1 cellular context compared by ENCODE assay signal in the genomic region with DNA sequence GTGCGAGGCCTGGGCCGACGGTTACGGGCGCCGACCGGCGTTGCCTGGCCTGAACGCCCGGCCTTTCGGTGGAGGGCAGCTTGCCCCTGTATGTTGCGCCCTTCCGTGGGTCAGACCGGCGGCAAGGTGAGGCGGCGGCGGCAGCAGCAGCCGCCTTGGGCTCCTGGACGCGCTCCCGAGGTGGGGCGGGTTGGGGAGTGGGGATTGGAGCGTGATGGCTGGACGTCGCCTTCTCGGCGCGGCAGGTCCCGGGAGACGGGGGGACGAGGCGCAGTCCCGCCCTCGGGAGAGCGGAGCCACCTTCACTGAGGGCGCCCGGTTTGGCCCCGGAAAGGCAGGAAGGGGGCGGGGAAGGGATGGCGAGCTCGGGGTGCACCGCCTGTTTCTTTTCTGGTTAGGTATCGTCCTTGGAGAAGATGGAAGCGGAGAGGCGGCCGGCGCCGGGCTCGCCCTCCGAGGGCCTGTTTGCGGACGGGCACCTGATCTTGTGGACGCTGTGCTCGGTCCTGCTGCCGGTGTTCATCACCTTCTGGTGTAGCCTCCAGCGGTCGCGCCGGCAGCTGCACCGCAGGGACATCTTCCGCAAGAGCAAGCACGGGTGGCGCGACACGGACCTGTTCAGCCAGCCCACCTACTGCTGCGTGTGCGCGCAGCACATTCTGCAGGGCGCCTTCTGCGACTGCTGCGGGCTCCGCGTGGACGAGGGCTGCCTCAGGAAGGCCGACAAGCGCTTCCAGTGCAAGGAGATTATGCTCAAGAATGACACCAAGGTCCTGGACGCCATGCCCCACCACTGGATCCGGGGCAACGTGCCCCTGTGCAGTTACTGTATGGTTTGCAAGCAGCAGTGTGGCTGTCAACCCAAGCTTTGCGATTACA.
TF ChIP-seq lines count a peak whose summit lies in the region.

No MANE protein-coding gene starts in this region.

TF ChIP-seq in HepG2, 621 proteins besides CTCF, POLR2A, EP300 and RAD21 (continued from another document and continues in another):
- TF ChIP-seq, protein P1, sequence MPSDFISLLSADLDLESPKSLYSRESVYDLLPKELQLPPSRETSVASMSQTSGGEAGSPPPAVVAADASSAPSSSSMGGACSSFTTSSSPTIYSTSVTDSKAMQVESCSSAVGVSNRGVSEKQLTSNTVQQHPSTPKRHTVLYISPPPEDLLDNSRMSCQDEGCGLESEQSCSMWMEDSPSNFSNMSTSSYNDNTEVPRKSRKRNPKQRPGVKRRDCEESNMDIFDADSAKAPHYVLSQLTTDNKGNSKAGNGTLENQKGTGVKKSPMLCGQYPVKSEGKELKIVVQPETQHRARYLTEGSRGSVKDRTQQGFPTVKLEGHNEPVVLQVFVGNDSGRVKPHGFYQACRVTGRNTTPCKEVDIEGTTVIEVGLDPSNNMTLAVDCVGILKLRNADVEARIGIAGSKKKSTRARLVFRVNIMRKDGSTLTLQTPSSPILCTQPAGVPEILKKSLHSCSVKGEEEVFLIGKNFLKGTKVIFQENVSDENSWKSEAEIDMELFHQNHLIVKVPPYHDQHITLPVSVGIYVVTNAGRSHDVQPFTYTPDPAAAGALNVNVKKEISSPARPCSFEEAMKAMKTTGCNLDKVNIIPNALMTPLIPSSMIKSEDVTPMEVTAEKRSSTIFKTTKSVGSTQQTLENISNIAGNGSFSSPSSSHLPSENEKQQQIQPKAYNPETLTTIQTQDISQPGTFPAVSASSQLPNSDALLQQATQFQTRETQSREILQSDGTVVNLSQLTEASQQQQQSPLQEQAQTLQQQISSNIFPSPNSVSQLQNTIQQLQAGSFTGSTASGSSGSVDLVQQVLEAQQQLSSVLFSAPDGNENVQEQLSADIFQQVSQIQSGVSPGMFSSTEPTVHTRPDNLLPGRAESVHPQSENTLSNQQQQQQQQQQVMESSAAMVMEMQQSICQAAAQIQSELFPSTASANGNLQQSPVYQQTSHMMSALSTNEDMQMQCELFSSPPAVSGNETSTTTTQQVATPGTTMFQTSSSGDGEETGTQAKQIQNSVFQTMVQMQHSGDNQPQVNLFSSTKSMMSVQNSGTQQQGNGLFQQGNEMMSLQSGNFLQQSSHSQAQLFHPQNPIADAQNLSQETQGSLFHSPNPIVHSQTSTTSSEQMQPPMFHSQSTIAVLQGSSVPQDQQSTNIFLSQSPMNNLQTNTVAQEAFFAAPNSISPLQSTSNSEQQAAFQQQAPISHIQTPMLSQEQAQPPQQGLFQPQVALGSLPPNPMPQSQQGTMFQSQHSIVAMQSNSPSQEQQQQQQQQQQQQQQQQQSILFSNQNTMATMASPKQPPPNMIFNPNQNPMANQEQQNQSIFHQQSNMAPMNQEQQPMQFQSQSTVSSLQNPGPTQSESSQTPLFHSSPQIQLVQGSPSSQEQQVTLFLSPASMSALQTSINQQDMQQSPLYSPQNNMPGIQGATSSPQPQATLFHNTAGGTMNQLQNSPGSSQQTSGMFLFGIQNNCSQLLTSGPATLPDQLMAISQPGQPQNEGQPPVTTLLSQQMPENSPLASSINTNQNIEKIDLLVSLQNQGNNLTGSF (CRISPR knock-in tag; IDR thresholded peaks at IDR 0.05): peak; percentile 51; the same call in 1 of the 2 replicates
- TF ChIP-seq SMYD3 (CRISPR knock-in tag; IDR thresholded peaks at IDR 0.05) (no peak), ZNF652 (CRISPR knock-in tag; IDR thresholded peaks at IDR 0.05; ENCODE audit: borderline replicate concordance, low read depth) (no peak), ASH2L (IDR thresholded peaks at IDR 0.05; ENCODE audit: insufficient read length, low read depth, low read length) (peak; percentile 25), ZSCAN9 (CRISPR knock-in tag; IDR thresholded peaks at IDR 0.05; ENCODE audit: borderline replicate concordance) (no peak), ADNP (CRISPR knock-in tag; IDR thresholded peaks at IDR 0.05) (no peak), ZNF75D (CRISPR knock-in tag; IDR thresholded peaks at IDR 0.05; ENCODE audit: borderline replicate concordance) (no peak), CBFB (CRISPR knock-in tag; IDR thresholded peaks at IDR 0.05) (no peak), GATAD2A (CRISPR knock-in tag; IDR thresholded peaks at IDR 0.05) (peak; percentile 34; the same call in 1 of the 2 replicates), POGK (CRISPR knock-in tag; conservative IDR thresholded peaks at IDR 0.05) (no peak; the same call in 1 of the 2 replicates), EEA1 (CRISPR knock-in tag; IDR thresholded peaks at IDR 0.05; ENCODE audit: borderline replicate concordance) (no peak), POLR2AphosphoS2 (IDR thresholded peaks at IDR 0.05; ENCODE audit: low read depth, low read length) (no peak), ZNF792 (CRISPR knock-in tag; IDR thresholded peaks at IDR 0.05) (no peak), IRF2 (CRISPR knock-in tag; IDR thresholded peaks at IDR 0.05) (no peak), NFRKB (IDR thresholded peaks at IDR 0.05) (no peak), SMARCC2 (IDR thresholded peaks at IDR 0.05) (no peak), ZNF879 (CRISPR knock-in tag; IDR thresholded peaks at IDR 0.05) (no peak; the same call in 1 of the 2 replicates), ZFP90 (CRISPR knock-in tag; IDR thresholded peaks at IDR 0.05; ENCODE audit: borderline replicate concordance) (peak; percentile 58; the same call in 1 of the 2 replicates), ZNF746 (CRISPR knock-in tag; IDR thresholded peaks at IDR 0.05) (no peak; the same call in 1 of the 2 replicates), ZNF24 (IDR thresholded peaks at IDR 0.05) (no peak), ZNF329 (CRISPR knock-in tag; IDR thresholded peaks at IDR 0.05; ENCODE audit: low read depth) (no peak), LCORL (IDR thresholded peaks at IDR 0.05) (no peak), LCORL (CRISPR knock-in tag; IDR thresholded peaks at IDR 0.05) (no peak), SYNCRIP (IDR thresholded peaks at IDR 0.05; ENCODE audit: insufficient read depth, low read depth, low read length) (no peak), ZC3H13 (CRISPR knock-in tag; IDR thresholded peaks at IDR 0.05) (no peak; the same call in 1 of the 2 replicates), ZNF501 (CRISPR knock-in tag; IDR thresholded peaks at IDR 0.05) (no peak; the same call in none of the 2 replicates), CHD4 (IDR thresholded peaks at IDR 0.05; ENCODE audit: borderline replicate concordance, low read length) (no peak), ETV6 (CRISPR knock-in tag; conservative IDR thresholded peaks at IDR 0.05) (0 out of 2 replicates have a peak, but pooled peaks have one; percentile 41), SOX13 (IDR thresholded peaks at IDR 0.05) (no peak), SOX13 (CRISPR knock-in tag; conservative IDR thresholded peaks at IDR 0.05 in 1 of 2, IDR thresholded peaks at IDR 0.05 in 1 of 2) (no peak), FOXK1 (CRISPR knock-in tag; IDR thresholded peaks at IDR 0.05; ENCODE audit: borderline replicate concordance, low read depth) (no peak), MED1 (CRISPR knock-in tag; IDR thresholded peaks at IDR 0.05) (peak; percentile 42; the same call in 1 of the 2 replicates)
- TF ChIP-seq, protein P2, sequence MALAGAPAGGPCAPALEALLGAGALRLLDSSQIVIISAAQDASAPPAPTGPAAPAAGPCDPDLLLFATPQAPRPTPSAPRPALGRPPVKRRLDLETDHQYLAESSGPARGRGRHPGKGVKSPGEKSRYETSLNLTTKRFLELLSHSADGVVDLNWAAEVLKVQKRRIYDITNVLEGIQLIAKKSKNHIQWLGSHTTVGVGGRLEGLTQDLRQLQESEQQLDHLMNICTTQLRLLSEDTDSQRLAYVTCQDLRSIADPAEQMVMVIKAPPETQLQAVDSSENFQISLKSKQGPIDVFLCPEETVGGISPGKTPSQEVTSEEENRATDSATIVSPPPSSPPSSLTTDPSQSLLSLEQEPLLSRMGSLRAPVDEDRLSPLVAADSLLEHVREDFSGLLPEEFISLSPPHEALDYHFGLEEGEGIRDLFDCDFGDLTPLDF (CRISPR knock-in tag; IDR thresholded peaks at IDR 0.05): no peak
- TF ChIP-seq, protein P3, sequence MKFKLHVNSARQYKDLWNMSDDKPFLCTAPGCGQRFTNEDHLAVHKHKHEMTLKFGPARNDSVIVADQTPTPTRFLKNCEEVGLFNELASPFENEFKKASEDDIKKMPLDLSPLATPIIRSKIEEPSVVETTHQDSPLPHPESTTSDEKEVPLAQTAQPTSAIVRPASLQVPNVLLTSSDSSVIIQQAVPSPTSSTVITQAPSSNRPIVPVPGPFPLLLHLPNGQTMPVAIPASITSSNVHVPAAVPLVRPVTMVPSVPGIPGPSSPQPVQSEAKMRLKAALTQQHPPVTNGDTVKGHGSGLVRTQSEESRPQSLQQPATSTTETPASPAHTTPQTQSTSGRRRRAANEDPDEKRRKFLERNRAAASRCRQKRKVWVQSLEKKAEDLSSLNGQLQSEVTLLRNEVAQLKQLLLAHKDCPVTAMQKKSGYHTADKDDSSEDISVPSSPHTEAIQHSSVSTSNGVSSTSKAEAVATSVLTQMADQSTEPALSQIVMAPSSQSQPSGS (CRISPR knock-in tag; IDR thresholded peaks at IDR 0.05): no peak
- TF ChIP-seq, protein P4, sequence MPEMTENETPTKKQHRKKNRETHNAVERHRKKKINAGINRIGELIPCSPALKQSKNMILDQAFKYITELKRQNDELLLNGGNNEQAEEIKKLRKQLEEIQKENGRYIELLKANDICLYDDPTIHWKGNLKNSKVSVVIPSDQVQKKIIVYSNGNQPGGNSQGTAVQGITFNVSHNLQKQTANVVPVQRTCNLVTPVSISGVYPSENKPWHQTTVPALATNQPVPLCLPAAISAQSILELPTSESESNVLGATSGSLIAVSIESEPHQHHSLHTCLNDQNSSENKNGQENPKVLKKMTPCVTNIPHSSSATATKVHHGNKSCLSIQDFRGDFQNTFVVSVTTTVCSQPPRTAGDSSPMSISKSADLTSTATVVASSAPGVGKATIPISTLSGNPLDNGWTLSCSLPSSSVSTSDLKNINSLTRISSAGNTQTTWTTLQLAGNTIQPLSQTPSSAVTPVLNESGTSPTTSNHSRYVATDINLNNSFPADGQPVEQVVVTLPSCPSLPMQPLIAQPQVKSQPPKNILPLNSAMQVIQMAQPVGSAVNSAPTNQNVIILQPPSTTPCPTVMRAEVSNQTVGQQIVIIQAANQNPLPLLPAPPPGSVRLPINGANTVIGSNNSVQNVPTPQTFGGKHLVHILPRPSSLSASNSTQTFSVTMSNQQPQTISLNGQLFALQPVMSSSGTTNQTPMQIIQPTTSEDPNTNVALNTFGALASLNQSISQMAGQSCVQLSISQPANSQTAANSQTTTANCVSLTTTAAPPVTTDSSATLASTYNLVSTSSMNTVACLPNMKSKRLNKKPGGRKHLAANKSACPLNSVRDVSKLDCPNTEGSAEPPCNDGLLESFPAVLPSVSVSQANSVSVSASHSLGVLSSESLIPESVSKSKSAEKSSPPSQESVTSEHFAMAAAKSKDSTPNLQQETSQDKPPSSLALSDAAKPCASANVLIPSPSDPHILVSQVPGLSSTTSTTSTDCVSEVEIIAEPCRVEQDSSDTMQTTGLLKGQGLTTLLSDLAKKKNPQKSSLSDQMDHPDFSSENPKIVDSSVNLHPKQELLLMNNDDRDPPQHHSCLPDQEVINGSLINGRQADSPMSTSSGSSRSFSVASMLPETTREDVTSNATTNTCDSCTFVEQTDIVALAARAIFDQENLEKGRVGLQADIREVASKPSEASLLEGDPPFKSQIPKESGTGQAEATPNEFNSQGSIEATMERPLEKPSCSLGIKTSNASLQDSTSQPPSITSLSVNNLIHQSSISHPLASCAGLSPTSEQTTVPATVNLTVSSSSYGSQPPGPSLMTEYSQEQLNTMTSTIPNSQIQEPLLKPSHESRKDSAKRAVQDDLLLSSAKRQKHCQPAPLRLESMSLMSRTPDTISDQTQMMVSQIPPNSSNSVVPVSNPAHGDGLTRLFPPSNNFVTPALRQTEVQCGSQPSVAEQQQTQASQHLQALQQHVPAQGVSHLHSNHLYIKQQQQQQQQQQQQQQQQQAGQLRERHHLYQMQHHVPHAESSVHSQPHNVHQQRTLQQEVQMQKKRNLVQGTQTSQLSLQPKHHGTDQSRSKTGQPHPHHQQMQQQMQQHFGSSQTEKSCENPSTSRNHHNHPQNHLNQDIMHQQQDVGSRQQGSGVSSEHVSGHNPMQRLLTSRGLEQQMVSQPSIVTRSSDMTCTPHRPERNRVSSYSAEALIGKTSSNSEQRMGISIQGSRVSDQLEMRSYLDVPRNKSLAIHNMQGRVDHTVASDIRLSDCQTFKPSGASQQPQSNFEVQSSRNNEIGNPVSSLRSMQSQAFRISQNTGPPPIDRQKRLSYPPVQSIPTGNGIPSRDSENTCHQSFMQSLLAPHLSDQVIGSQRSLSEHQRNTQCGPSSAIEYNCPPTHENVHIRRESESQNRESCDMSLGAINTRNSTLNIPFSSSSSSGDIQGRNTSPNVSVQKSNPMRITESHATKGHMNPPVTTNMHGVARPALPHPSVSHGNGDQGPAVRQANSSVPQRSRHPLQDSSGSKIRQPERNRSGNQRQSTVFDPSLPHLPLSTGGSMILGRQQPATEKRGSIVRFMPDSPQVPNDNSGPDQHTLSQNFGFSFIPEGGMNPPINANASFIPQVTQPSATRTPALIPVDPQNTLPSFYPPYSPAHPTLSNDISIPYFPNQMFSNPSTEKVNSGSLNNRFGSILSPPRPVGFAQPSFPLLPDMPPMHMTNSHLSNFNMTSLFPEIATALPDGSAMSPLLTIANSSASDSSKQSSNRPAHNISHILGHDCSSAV (CRISPR knock-in tag; IDR thresholded peaks at IDR 0.05; ENCODE audit: borderline replicate concordance): no peak
